16 cellular contexts compared by ENCODE assay signal in genomic region chr5:96795626-96796025, GRCh38. TPM values are rescaled to one million over a fixed set of nuclear protein-coding genes. Genes with fewer than 3 reads are reported as not detected.
A peak's percentile ranks its signal among the peaks of the same experiment; 100 is the strongest.
DNase-seq lines count a peak whose midpoint lies in the region; ATAC-seq lines count a peak whose summit lies in the region.
"Had no signal": no experiment of that assay in that cellular context is flagged by ENCODE, and none has a peak within 500 bp of the region (broad histone marks: within the 10 kb centered on the region; RNA-seq: fewer than 3 reads in every experiment).

No MANE protein-coding gene starts in this region.

- no peak for ATAC-seq in stimulated activated naive CD8-positive, alpha-beta T cell treated with anti-CD3 and anti-CD28 coated beads, Interleukin-15, amount 100 ng/mL, for 72 hours
- ATAC-seq in T-helper 17 cell (no peak), HG02970 (IDR thresholded peaks at IDR 0.05; ENCODE audit: low FRiP score, unreplicated experiment) (no peak)
- ATAC-seq: HCT116 had no signal

- peak overlapping the region; percentile 22 for H3K27ac Mint-ChIP-seq in stimulated activated naive CD8-positive, alpha-beta T cell treated with anti-CD3 and anti-CD28 coated beads, Interleukin-15, Interleukin-2, amounts not matched to agents 100 ng/mL and 50 ng/mL, for 24 hours
- H3K27ac Mint-ChIP-seq in stimulated activated naive CD8-positive, alpha-beta T cell treated with anti-CD3 and anti-CD28 coated beads, Interleukin-15, amount 100 ng/mL, for 72 hours, result no peak overlapping the region
- H3K27ac Mint-ChIP-seq in T-helper 17 cell (peak overlapping the region; percentile 1), immature natural killer cell (peak overlapping the region; percentile 41 to 77 (median 57))
- H3K27ac Mint-ChIP-seq: GM23338 had no signal

- H3K9me3 Mint-ChIP-seq in stimulated activated naive CD8-positive, alpha-beta T cell treated with anti-CD3 and anti-CD28 coated beads, Interleukin-15, Interleukin-2, amounts not matched to agents 100 ng/mL and 50 ng/mL, for 24 hours, result no peaks in the 10 kb centered on the region
- H3K9me3 Mint-ChIP-seq in stimulated activated naive CD8-positive, alpha-beta T cell treated with anti-CD3 and anti-CD28 coated beads, Interleukin-15, amount 100 ng/mL, for 72 hours, result no peaks in the 10 kb centered on the region
- no peaks in the 10 kb centered on the region for H3K9me3 Mint-ChIP-seq in immature natural killer cell
- H3K9me3 Mint-ChIP-seq: GM23338 had no signal

- H3K9me3 ChIP-seq in T-helper 17 cell (ENCODE audit: control insufficient read depth, low read length, poor library complexity, severe bottlenecking), result no peaks in the 10 kb centered on the region
- H3K9me3 ChIP-seq: Caco-2 had no signal

- H3K36me3 Mint-ChIP-seq in stimulated activated naive CD8-positive, alpha-beta T cell treated with anti-CD3 and anti-CD28 coated beads, Interleukin-15, Interleukin-2, amounts not matched to agents 100 ng/mL and 50 ng/mL, for 24 hours (ENCODE audit: low read depth), result peaks cover 90% of the 10 kb centered on the region
- H3K36me3 Mint-ChIP-seq in T-helper 17 cell (ENCODE audit: low read depth), result peaks cover 13% of the 10 kb centered on the region
- H3K36me3 Mint-ChIP-seq in immature natural killer cell, result peaks cover 43 to 74% (median 49%) of the 10 kb centered on the region in 3 donors

- no peak for DNase-seq in stimulated activated naive CD8-positive, alpha-beta T cell treated with anti-CD3 and anti-CD28 coated beads, Interleukin-15, amount 100 ng/mL, for 72 hours
- DNase-seq in T-helper 17 cell, result no peak
- no peak for DNase-seq in immature natural killer cell
- DNase-seq in central memory CD4-positive, alpha-beta T cell, result no peak
- no peak for DNase-seq in glomerular visceral epithelial cell (ENCODE audit: extremely low spot score)
- DNase-seq: Caco-2; DMS153; NCI-H1930; NCI-H2171; NCI-H446 treated with DMSO at 0.1 percent for 48 hours; NK-92 treated with Interleukin-12 subunit alpha and Interleukin-12 subunit beta, amount 100 ng/mL, for 24 hours; SHP77 treated with DMSO at 0.1 percent for 48 hours had no signal

- H3K4me3 Mint-ChIP-seq in stimulated activated naive CD8-positive, alpha-beta T cell treated with anti-CD3 and anti-CD28 coated beads, Interleukin-15, Interleukin-2, amounts not matched to agents 100 ng/mL and 50 ng/mL, for 24 hours, result no peak overlapping the region
- no peak overlapping the region for H3K4me3 Mint-ChIP-seq in stimulated activated naive CD8-positive, alpha-beta T cell treated with anti-CD3 and anti-CD28 coated beads, Interleukin-15, amount 100 ng/mL, for 72 hours
- no peak overlapping the region for H3K4me3 Mint-ChIP-seq in T-helper 17 cell
- H3K4me3 Mint-ChIP-seq in immature natural killer cell, result no peak overlapping the region
- H3K4me3 Mint-ChIP-seq: GM23338 had no signal

- H3K4me1 Mint-ChIP-seq in stimulated activated naive CD8-positive, alpha-beta T cell treated with anti-CD3 and anti-CD28 coated beads, Interleukin-15, Interleukin-2, amounts not matched to agents 100 ng/mL and 50 ng/mL, for 24 hours (ENCODE audit: low read depth), result peaks cover 35% of the 10 kb centered on the region
- peaks cover 48% of the 10 kb centered on the region for H3K4me1 Mint-ChIP-seq in stimulated activated naive CD8-positive, alpha-beta T cell treated with anti-CD3 and anti-CD28 coated beads, Interleukin-15, amount 100 ng/mL, for 72 hours
- H3K4me1 Mint-ChIP-seq in T-helper 17 cell (peaks cover 29% of the 10 kb centered on the region), immature natural killer cell (peaks cover 31 to 59% of the 10 kb centered on the region in 2 donors)

- H3K27me3 Mint-ChIP-seq in stimulated activated naive CD8-positive, alpha-beta T cell treated with anti-CD3 and anti-CD28 coated beads, Interleukin-15, Interleukin-2, amounts not matched to agents 100 ng/mL and 50 ng/mL, for 24 hours, result no peaks in the 10 kb centered on the region
- H3K27me3 Mint-ChIP-seq in stimulated activated naive CD8-positive, alpha-beta T cell treated with anti-CD3 and anti-CD28 coated beads, Interleukin-15, amount 100 ng/mL, for 72 hours, result no peaks in the 10 kb centered on the region
- H3K27me3 Mint-ChIP-seq in T-helper 17 cell (no peaks in the 10 kb centered on the region), immature natural killer cell (ENCODE audit: low read depth in 3 of 3) (peaks cover 0 to 12% (median 5%) of the 10 kb centered on the region in 3 donors)

RNA-seq across cellular contexts. Expression of gene ERAP1, which starts 12.1 kb away (rescaled TPM):
- total RNA-seq in T-helper 17 cell, result 10 to 100 TPM; 70.4 to 79.1 TPM
- polyA plus RNA-seq in immature natural killer cell, result 10 to 100 TPM; 44.5 to 81.3 (median 70.8) TPM

Comparison
In these comparisons a context has a peak if more than half of its experiments do, and no peak if none do; other contexts are left out.
1. H3K27ac Mint-ChIP-seq: peak in stimulated activated naive CD8-positive, alpha-beta T cell treated with anti-CD3 and anti-CD28 coated beads, Interleukin-15, Interleukin-2, amounts not matched to agents 100 ng/mL and 50 ng/mL, for 24 hours (single experiment), T-helper 17 cell (single experiment) and immature natural killer cell (6 of 6); none in stimulated activated naive CD8-positive, alpha-beta T cell treated with anti-CD3 and anti-CD28 coated beads, Interleukin-15, amount 100 ng/mL, for 72 hours (0 of 2).